In genomic region chr3:182484682-182485081, GRCh38 we compare ENCODE assay signal across 13 cellular contexts.
A peak's percentile ranks its signal among the peaks of the same experiment; 100 is the strongest.
DNase-seq lines count a peak whose midpoint lies in the region; ATAC-seq, FAIRE-seq and TF ChIP-seq lines count a peak whose summit lies in the region.
"Had no signal": no experiment of that assay in that cellular context is flagged by ENCODE, and none has a peak within 500 bp of the region (broad histone marks: within the 10 kb centered on the region; RNA-seq: fewer than 3 reads in every experiment).

No MANE protein-coding gene starts in this region.

- H3K9me3 ChIP-seq in HEK293 (ENCODE audit: control insufficient read depth, insufficient read depth, low read depth, low read length) (no peaks in the 10 kb centered on the region), endothelial cell of umbilical vein (replicated peaks; ENCODE audit: control insufficient read depth, insufficient read depth, low read length) (no peaks in the 10 kb centered on the region), prostate gland (no peaks in the 10 kb centered on the region), gastroesophageal sphincter (no peaks in the 10 kb centered on the region)

- no peak for TF ChIP-seq EP300 in gastroesophageal sphincter (IDR thresholded peaks at IDR 0.05)

- H3K4me3 Mint-ChIP-seq in activated naive CD4-positive, alpha-beta T cell treated with anti-CD3 and anti-CD28 coated beads for 36 hours: no peak overlapping the region
- no peak overlapping the region for H3K4me3 Mint-ChIP-seq in activated CD4-positive, alpha-beta T cell treated with anti-CD3 and anti-CD28 coated beads for 36 hours
- H3K4me3 Mint-ChIP-seq: CD14-positive monocyte had no signal

- no peaks in the 10 kb centered on the region for H3K27me3 Mint-ChIP-seq in activated naive CD4-positive, alpha-beta T cell treated with anti-CD3 and anti-CD28 coated beads for 36 hours (ENCODE audit: low read depth)
- peaks cover 2% of the 10 kb centered on the region for H3K27me3 Mint-ChIP-seq in activated CD4-positive, alpha-beta T cell treated with anti-CD3 and anti-CD28 coated beads for 36 hours

- no peak for ATAC-seq in gastroesophageal sphincter
- no peak for ATAC-seq in activated CD4-positive, alpha-beta T cell treated with anti-CD3 and anti-CD28 coated beads for 36 hours

- no peak overlapping the region for H3K9ac ChIP-seq in endothelial cell of umbilical vein (replicated peaks; ENCODE audit: extremely low read depth, insufficient read depth, low read length)

- H3K4me1 Mint-ChIP-seq in activated naive CD4-positive, alpha-beta T cell treated with anti-CD3 and anti-CD28 coated beads for 36 hours (ENCODE audit: low read depth): no peaks in the 10 kb centered on the region
- no peaks in the 10 kb centered on the region for H3K4me1 Mint-ChIP-seq in activated CD4-positive, alpha-beta T cell treated with anti-CD3 and anti-CD28 coated beads for 36 hours
- H3K4me1 Mint-ChIP-seq: CD14-positive monocyte had no signal

- intact Hi-C loops in endothelial cell of umbilical vein (cut with micrococcal nuclease) (no loop called here), prostate gland (cut with DNase I) (no loop called here)
- intact Hi-C loops in activated naive CD4-positive, alpha-beta T cell treated with anti-CD3 and anti-CD28 coated beads for 36 hours (cut with micrococcal nuclease): no loop called here
- intact Hi-C loops in activated CD4-positive, alpha-beta T cell treated with anti-CD3 and anti-CD28 coated beads for 36 hours (cut with DNase I, micrococcal nuclease): no loop called here

- no peak overlapping the region for H2AFZ ChIP-seq in endothelial cell of umbilical vein (ENCODE audit: low read depth, low read length)

- TF ChIP-seq CTCF in HEK293 (tag by site-specific recombination; IDR thresholded peaks at IDR 0.05): no peak
- no peak for TF ChIP-seq CTCF in endothelial cell of umbilical vein (IDR thresholded peaks at IDR 0.05; ENCODE audit: extremely low read depth in 1 of 2, insufficient read depth in 1 of 2, low read depth in 1 of 2, low read length in 2 of 2)
- TF ChIP-seq CTCF in prostate gland (IDR thresholded peaks at IDR 0.05): no peak
- TF ChIP-seq CTCF in gastroesophageal sphincter (IDR thresholded peaks at IDR 0.05): no peak

- no peak overlapping the region for H3K27ac Mint-ChIP-seq in activated naive CD4-positive, alpha-beta T cell treated with anti-CD3 and anti-CD28 coated beads for 36 hours
- no peak overlapping the region for H3K27ac Mint-ChIP-seq in activated CD4-positive, alpha-beta T cell treated with anti-CD3 and anti-CD28 coated beads for 36 hours
- H3K27ac Mint-ChIP-seq: CD14-positive monocyte had no signal

- TF ChIP-seq POLR2A in endothelial cell of umbilical vein (IDR thresholded peaks at IDR 0.05; ENCODE audit: low read depth, low read length) (no peak), prostate gland (IDR thresholded peaks at IDR 0.05) (no peak), gastroesophageal sphincter (IDR thresholded peaks at IDR 0.05) (no peak)

- POLR2A ChIA-PET in HEK293 (lab: Yijun Ruan, JAX) (no interaction called here), endothelial cell of umbilical vein (lab: Charles Lee) (no interaction called here)
- POLR2A ChIA-PET in activated CD4-positive, alpha-beta T cell treated with anti-CD3 and anti-CD28 coated beads for 36 hours (lab: Charles Lee): no interaction called here

- WGBS in prostate gland: 49% methylated on average over 4 of the region's 4 CpGs
- 73 to 79% methylated on average over 4 of the region's 4 CpGs for WGBS in gastroesophageal sphincter (ENCODE audit: low coverage in 1 of 2), 2 donors

- BruUV-seq in endothelial cell of umbilical vein (replicated peaks; lab: Mats Ljungman, UMichigan): no TSS peak

- no peak overlapping the region for H3K4me3 ChIP-seq in HEK293 (ENCODE audit: low read depth, low read length)
- no peak overlapping the region for H3K4me3 ChIP-seq in endothelial cell of umbilical vein (replicated peaks in 1 of 3; ENCODE audit: insufficient read depth in 1 of 3, low read depth in 1 of 3, low read length in 3 of 3)
- H3K4me3 ChIP-seq in prostate gland: no peak overlapping the region
- H3K4me3 ChIP-seq in gastroesophageal sphincter: no peak overlapping the region

- FAIRE-seq in endothelial cell of umbilical vein (lab: Jason Lieb, UNC): peak; percentile 12
- FAIRE-seq: GM12892 had no signal

- no peaks in the 10 kb centered on the region for H3K36me3 Mint-ChIP-seq in activated naive CD4-positive, alpha-beta T cell treated with anti-CD3 and anti-CD28 coated beads for 36 hours (ENCODE audit: low read depth)
- H3K36me3 Mint-ChIP-seq in activated CD4-positive, alpha-beta T cell treated with anti-CD3 and anti-CD28 coated beads for 36 hours (ENCODE audit: low read depth): no peaks in the 10 kb centered on the region
- H3K36me3 Mint-ChIP-seq: CD14-positive monocyte had no signal

- H3K27me3 ChIP-seq in endothelial cell of umbilical vein (ENCODE audit: control insufficient read depth in 2 of 2, insufficient read depth in 2 of 2, low read length in 2 of 2) (no peaks in the 10 kb centered on the region), prostate gland (replicated peaks; ENCODE audit: insufficient read depth) (no peaks in the 10 kb centered on the region), gastroesophageal sphincter (no peaks in the 10 kb centered on the region)

- no peak overlapping the region for H3K4me2 ChIP-seq in endothelial cell of umbilical vein (ENCODE audit: insufficient read depth, low read length)

- CTCF ChIA-PET in HEK293 (lab: Yijun Ruan, JAX): interaction anchor here (0.7 kb wide), 1 partner anchor 136 kb away, joined by 3 read pairs; no protein-coding TSS in a partner anchor
- CTCF ChIA-PET in endothelial cell of umbilical vein (lab: Charles Lee): no interaction called here
- CTCF ChIA-PET in activated naive CD4-positive, alpha-beta T cell treated with anti-CD3 and anti-CD28 coated beads for 36 hours (lab: Charles Lee): no interaction called here
- CTCF ChIA-PET in activated CD4-positive, alpha-beta T cell treated with anti-CD3 and anti-CD28 coated beads for 36 hours (lab: Charles Lee): no interaction called here

- DNase-seq in COR-L47 (lab: John Stamatoyannopoulos, UW) (peak; percentile 17), NCI-H2171 (lab: John Stamatoyannopoulos, UW) (peak; percentile 66), endothelial cell of umbilical vein (ENCODE audit: low read depth, low spot score) (no peak), prostate gland (ENCODE audit: low spot score) (no peak)
- DNase-seq in activated naive CD4-positive, alpha-beta T cell treated with anti-CD3 and anti-CD28 coated beads for 36 hours: no peak
- DNase-seq in activated CD4-positive, alpha-beta T cell treated with anti-CD3 and anti-CD28 coated beads for 36 hours: no peak
- DNase-seq: DMS79, NCI-H1694, NCI-H226 had no signal

- no peaks in the 10 kb centered on the region for H3K9me3 Mint-ChIP-seq in activated naive CD4-positive, alpha-beta T cell treated with anti-CD3 and anti-CD28 coated beads for 36 hours
- no peaks in the 10 kb centered on the region for H3K9me3 Mint-ChIP-seq in activated CD4-positive, alpha-beta T cell treated with anti-CD3 and anti-CD28 coated beads for 36 hours (ENCODE audit: low read depth)

- H4K20me1 ChIP-seq in endothelial cell of umbilical vein (replicated peaks; ENCODE audit: control insufficient read depth, extremely low read depth, insufficient read depth, low read length): no peaks in the 10 kb centered on the region

- dilution Hi-C loops in endothelial cell of umbilical vein (cut with MboI; ENCODE audit: extremely low pct_ligation_motif_present, low sequenced_read_pairs): no loop called here

- H3K36me3 ChIP-seq in HEK293 (ENCODE audit: control insufficient read depth in 2 of 2, insufficient read depth in 1 of 2, low read length in 2 of 2) (no peaks in the 10 kb centered on the region), endothelial cell of umbilical vein (ENCODE audit: control insufficient read depth in 2 of 2, extremely low read depth in 1 of 2, insufficient read depth in 2 of 2, low read length in 2 of 2) (no peaks in the 10 kb centered on the region), prostate gland (no peaks in the 10 kb centered on the region), gastroesophageal sphincter (no peaks in the 10 kb centered on the region)

- H3K9me1 ChIP-seq in endothelial cell of umbilical vein (replicated peaks; ENCODE audit: control insufficient read depth, extremely low read depth, insufficient read depth, low read length): no peaks in the 10 kb centered on the region

- no peaks in the 10 kb centered on the region for H3K79me2 ChIP-seq in endothelial cell of umbilical vein (ENCODE audit: control insufficient read depth, insufficient read depth, low read length)

- no peak overlapping the region for H3K27ac ChIP-seq in HEK293 (ENCODE audit: extremely low read depth, low read depth, low read length)
- H3K27ac ChIP-seq in endothelial cell of umbilical vein (ENCODE audit: insufficient read depth, low read depth, low read length): no peak overlapping the region
- no peak overlapping the region for H3K27ac ChIP-seq in prostate gland
- H3K27ac ChIP-seq in gastroesophageal sphincter: no peak overlapping the region

- H3K4me1 ChIP-seq in HEK293 (ENCODE audit: control insufficient read depth, insufficient read depth, low read length) (peaks cover 11% of the 10 kb centered on the region; the same call in 1 of the 2 replicates), endothelial cell of umbilical vein (ENCODE audit: control insufficient read depth, extremely low read depth, insufficient read depth, low read length) (no peaks in the 10 kb centered on the region), prostate gland (replicated peaks) (no peaks in the 10 kb centered on the region), gastroesophageal sphincter (peaks cover 0 to 14% (median 0%) of the 10 kb centered on the region in 3 donors)

TF ChIP-seq in endothelial cell of umbilical vein, 7 proteins besides CTCF, POLR2A, EP300 and RAD21:
- TF ChIP-seq MAX (IDR thresholded peaks at IDR 0.05; ENCODE audit: insufficient read depth, insufficient read length) (no peak), MYC (IDR thresholded peaks at IDR 0.05; ENCODE audit: low read depth, low read length) (no peak), JUN (IDR thresholded peaks at IDR 0.05; ENCODE audit: borderline replicate concordance, insufficient read depth, insufficient read length, low read depth) (no peak), FOS (IDR thresholded peaks at IDR 0.05; ENCODE audit: borderline replicate concordance, insufficient read depth, low read length) (no peak), GATA2 (IDR thresholded peaks at IDR 0.05; ENCODE audit: insufficient read depth, insufficient read length, low read depth, low read length) (no peak), POLR2AphosphoS5 (IDR thresholded peaks at IDR 0.05; ENCODE audit: insufficient read depth, low read depth, low read length) (no peak), EZH2 (IDR thresholded peaks at IDR 0.05; ENCODE audit: borderline replicate concordance, low read depth, low read length, severe bottlenecking) (no peak)

Comparison
In these comparisons a context has a peak if more than half of its experiments do, and no peak if none do; other contexts are left out.
1. DNase-seq: peak in COR-L47 (single experiment) and NCI-H2171 (single experiment); none in endothelial cell of umbilical vein (single experiment), activated naive CD4-positive, alpha-beta T cell treated with anti-CD3 and anti-CD28 coated beads for 36 hours (single experiment), prostate gland (single experiment) and activated CD4-positive, alpha-beta T cell treated with anti-CD3 and anti-CD28 coated beads for 36 hours (single experiment).